In genomic region chr6:36027501-36028087, GRCh38 we compare ENCODE assay signal across 8 cellular contexts. TPM values are rescaled to one million over a fixed set of nuclear protein-coding genes. Genes with fewer than 3 reads are reported as not detected.
DNase-seq lines count a peak whose midpoint lies in the region; ATAC-seq and TF ChIP-seq lines count a peak whose summit lies in the region.

TSS of gene MAPK14 (plus strand) at chr6:36027808. CDS start at chr6:36028158, 350 bp downstream.

- H3K27ac ChIP-seq in VCaP (peak within 1 kb of the TSS; percentile 94), breast epithelium (peak within 1 kb of the TSS; percentile 83 to 85), iPS-18a (ENCODE audit: low read length) (no peak within 1 kb of the TSS), skeletal muscle tissue (ENCODE audit: low read depth, low read length) (peak within 1 kb of the TSS; percentile 83)

- intact Hi-C loops in breast epithelium (cut with DNase I; ENCODE audit: low total_unique reads): loop anchor here (5.0 kb wide), 2 partner anchors 70 to 865 kb away; no protein-coding TSS in a partner anchor

- H3K36me3 ChIP-seq in breast epithelium: no peaks in the 10 kb centered on the region
- no peaks in the 10 kb centered on the region for H3K36me3 ChIP-seq in iPS-18a (ENCODE audit: control insufficient read depth, low read depth, low read length)
- H3K36me3 ChIP-seq in skeletal muscle tissue (ENCODE audit: control insufficient read depth in 3 of 3, insufficient read depth in 3 of 3, low read length in 3 of 3): peaks cover 0 to 7% (median 0%) of the 10 kb centered on the region in 3 donors

- H3K9me3 ChIP-seq in breast epithelium (no peaks in the 10 kb centered on the region), iPS-18a (ENCODE audit: control insufficient read depth, low read depth, low read length) (no peaks in the 10 kb centered on the region), skeletal muscle tissue (ENCODE audit: control insufficient read depth in 3 of 3, low read length in 3 of 3) (no peaks in the 10 kb centered on the region)

- H3K4me1 ChIP-seq in breast epithelium (no peaks in the 10 kb centered on the region), iPS-18a (ENCODE audit: control insufficient read depth, low read depth, low read length) (peaks cover 16% of the 10 kb centered on the region), skeletal muscle tissue (ENCODE audit: control insufficient read depth in 3 of 3, insufficient read depth in 3 of 3, low read length in 3 of 3) (peaks cover 3 to 15% (median 4%) of the 10 kb centered on the region in 3 donors)

- peak; percentile 87 for ATAC-seq in GM18873 (IDR thresholded peaks at IDR 0.05; ENCODE audit: low FRiP score, unreplicated experiment)
- ATAC-seq in HG03139 (IDR thresholded peaks at IDR 0.05; ENCODE audit: unreplicated experiment): peak; percentile 76

- TF ChIP-seq CTCF in VCaP (conservative IDR thresholded peaks at IDR 0.05): peak; percentile 94
- TF ChIP-seq CTCF in breast epithelium (IDR thresholded peaks at IDR 0.05): peak; percentile 90 to 95 (median 94)

- H3K9ac ChIP-seq in iPS-18a (ENCODE audit: low read length): peak within 1 kb of the TSS; percentile 84
- peak within 1 kb of the TSS; percentile 91 to 99 (median 93) for H3K9ac ChIP-seq in skeletal muscle tissue (ENCODE audit: low read depth in 1 of 3, low read length in 3 of 3)

- H3K4me3 ChIP-seq in breast epithelium (peak within 1 kb of the TSS; percentile 92 to 100 (median 99)), iPS-18a (ENCODE audit: low read length) (peak within 1 kb of the TSS; percentile 93), skeletal muscle tissue (ENCODE audit: low read length in 3 of 3) (peak within 1 kb of the TSS; percentile 87 to 100 (median 99))

- DNase-seq in AG08395 (ENCODE audit: low spot score) (peak; percentile 98), NCI-H2196 treated with DMSO at 0.1 percent for 48 hours (lab: John Stamatoyannopoulos, UW; ENCODE audit: unreplicated experiment) (peak; percentile 97), breast epithelium (ENCODE audit: low spot score in 2 of 2) (peak; percentile 98 to 99)

- peak; percentile 83 for TF ChIP-seq POLR2A in breast epithelium (IDR thresholded peaks at IDR 0.05)

- no peaks in the 10 kb centered on the region for H3K27me3 ChIP-seq in breast epithelium
- H3K27me3 ChIP-seq in iPS-18a (ENCODE audit: control insufficient read depth, insufficient read depth, low read length): peaks cover 15% of the 10 kb centered on the region
- H3K27me3 ChIP-seq in skeletal muscle tissue (ENCODE audit: control insufficient read depth in 3 of 3, insufficient read depth in 3 of 3, low read length in 3 of 3): peaks cover 5 to 16% (median 10%) of the 10 kb centered on the region in 3 donors

RNA-seq across cellular contexts. Expression of gene MAPK14, which starts in this region (rescaled TPM):
- total RNA-seq in breast epithelium (10 to 100 TPM; 72.8 to 85.6 (median 81.3) TPM), skeletal muscle tissue (38.1 TPM)
